Comparison of ENCODE assay signal across 8 cellular contexts in the genomic region with DNA sequence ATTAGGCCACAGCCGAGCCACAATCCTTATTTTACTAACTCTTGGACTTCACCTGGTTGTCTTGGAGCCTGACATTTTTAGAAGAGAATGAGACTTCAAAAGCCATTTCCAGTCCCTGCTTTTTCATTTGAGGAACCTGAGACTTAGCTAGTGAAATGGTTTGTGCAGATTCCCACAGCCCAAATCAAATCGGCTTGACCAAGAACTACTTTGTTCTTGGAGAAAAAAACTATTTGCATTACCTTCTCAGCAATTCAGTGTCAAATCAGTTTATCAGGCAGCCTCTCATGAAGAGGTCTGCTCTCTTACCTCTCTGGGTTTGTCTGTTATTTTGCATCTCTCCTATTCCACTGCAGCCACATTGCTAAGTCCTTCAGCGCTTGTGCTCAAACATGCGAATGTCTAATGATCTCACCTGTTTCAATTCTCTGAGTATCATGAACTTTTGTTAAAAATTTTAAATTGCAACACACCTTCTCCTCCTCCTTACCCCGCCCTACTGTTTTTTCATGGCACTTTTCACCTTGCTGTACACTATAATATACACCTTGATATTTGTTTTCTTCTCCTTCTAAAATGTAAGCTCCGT. TPM values are rescaled to one million over a fixed set of nuclear protein-coding genes. Genes with fewer than 3 reads are reported as not detected.
A peak's percentile ranks its signal among the peaks of the same experiment; 100 is the strongest.
DNase-seq lines count a peak whose midpoint lies in the region; ATAC-seq and TF ChIP-seq lines count a peak whose summit lies in the region.

No MANE protein-coding gene starts in this region.

- H3K36me3 ChIP-seq in iPS-15b (ENCODE audit: control insufficient read depth, insufficient read depth, low read length): no peaks in the 10 kb centered on the region

- no peaks in the 10 kb centered on the region for H3K9me3 ChIP-seq in iPS-15b (ENCODE audit: control insufficient read depth, insufficient read depth, low read length)

- TF ChIP-seq CTCF in AG09309 (IDR thresholded peaks at IDR 0.05; ENCODE audit: control insufficient read depth, insufficient read depth, low read depth, low read length, missing control alignments): no peak
- TF ChIP-seq CTCF in WI38 (IDR thresholded peaks at IDR 0.05; ENCODE audit: low read depth, low read length): no peak

- H3K27ac ChIP-seq in temporal lobe (ENCODE audit: low read depth, low read length): peak overlapping the region; percentile 86

- H3K9ac ChIP-seq in iPS-15b (ENCODE audit: low read depth, low read length): no peak overlapping the region

- DNase-seq in AG09309 (ENCODE audit: low read depth) (no peak), Ammon's horn (ENCODE audit: low spot score) (no peak), NCI-H748 treated with DMSO at 0.1 percent for 48 hours (lab: John Stamatoyannopoulos, UW) (no peak)
- no peak for DNase-seq in effector CD4-positive, alpha-beta T cell

- H3K4me3 ChIP-seq in AG09309 (ENCODE audit: control insufficient read depth, low read depth, low read length) (peak overlapping the region; percentile 67), WI38 (ENCODE audit: low read depth, low read length) (peak overlapping the region; percentile 90), iPS-15b (ENCODE audit: low read depth, low read length) (peak overlapping the region; percentile 99)

- peak; percentile 16 for ATAC-seq in GM21619 (IDR thresholded peaks at IDR 0.05; ENCODE audit: unreplicated experiment)

- H3K27me3 ChIP-seq in iPS-15b (ENCODE audit: control insufficient read depth, insufficient read depth, low read length): no peaks in the 10 kb centered on the region

- peaks cover 9% of the 10 kb centered on the region for H3K4me1 ChIP-seq in iPS-15b (ENCODE audit: control insufficient read depth, insufficient read depth, low read length)

RNA-seq across cellular contexts. Expression of a gene that starts 0.6 kb away (rescaled TPM):
- total RNA-seq in temporal lobe: 41.1 TPM

RNA-seq across cellular contexts. Expression of a gene that starts 46.3 kb away (rescaled TPM):
- not detected for total RNA-seq in temporal lobe
